Comparison of ENCODE assay signal across 16 cellular contexts in genomic region chr2:54620948-54621347, GRCh38.
A peak's percentile ranks its signal among the peaks of the same experiment; 100 is the strongest.
DNase-seq lines count a peak whose midpoint lies in the region; ATAC-seq, FAIRE-seq and TF ChIP-seq lines count a peak whose summit lies in the region.
"Had no signal": no experiment of that assay in that cellular context is flagged by ENCODE, and none has a peak within 500 bp of the region (broad histone marks: within the 10 kb centered on the region; RNA-seq: fewer than 3 reads in every experiment).

No MANE protein-coding gene starts in this region.

- no peaks in the 10 kb centered on the region for H3K27me3 ChIP-seq in CD4-positive, alpha-beta memory T cell (ENCODE audit: insufficient read depth, low read length)
- no peaks in the 10 kb centered on the region for H3K27me3 ChIP-seq in K562 (ENCODE audit: control insufficient read depth in 2 of 2, insufficient read depth in 2 of 2, low read length in 2 of 2)

- peak overlapping the region; percentile 32 for H3K27ac Mint-ChIP-seq in activated CD4-positive, alpha-beta T cell treated with anti-CD3 and anti-CD28 coated beads, Interleukin-2, amount 10 ng/mL, durations not matched to agents 7 days and 5 days
- H3K27ac Mint-ChIP-seq in CD4-positive, alpha-beta memory T cell, result peak overlapping the region; percentile 4 to 82 (median 41)
- peak overlapping the region; percentile 85 for H3K27ac Mint-ChIP-seq in neural crest cell (ENCODE audit: unreplicated experiment)

- ATAC-seq in K562, result no peak
- ATAC-seq in HG03571 (IDR thresholded peaks at IDR 0.05; ENCODE audit: unreplicated experiment), result no peak
- ATAC-seq: PC-3 had no signal

- no peak overlapping the region for H3K27ac ChIP-seq in CD4-positive, alpha-beta memory T cell (ENCODE audit: low read depth, low read length)
- no peak overlapping the region for H3K27ac ChIP-seq in K562 (ENCODE audit: extremely low read depth, low read depth, low read length)
- H3K27ac ChIP-seq: 22Rv1 had no signal

- TF ChIP-seq EP300 in K562 (IDR thresholded peaks at IDR 0.05; ENCODE audit: low read length), result no peak

- no peaks in the 10 kb centered on the region for H3K27me3 Mint-ChIP-seq in activated CD4-positive, alpha-beta T cell treated with anti-CD3 and anti-CD28 coated beads, Interleukin-2, amount 10 ng/mL, durations not matched to agents 7 days and 5 days
- no peaks in the 10 kb centered on the region for H3K27me3 Mint-ChIP-seq in CD4-positive, alpha-beta memory T cell
- H3K27me3 Mint-ChIP-seq in neural crest cell (ENCODE audit: low read depth), result no peaks in the 10 kb centered on the region

- TF ChIP-seq CTCF in K562 (IDR thresholded peaks at IDR 0.05 in 2 of 3, conservative IDR thresholded peaks at IDR 0.05 in 1 of 3; ENCODE audit: insufficient read depth in 2 of 3, low read depth in 1 of 3, low read length in 3 of 3) (no peak), neural crest cell (conservative IDR thresholded peaks at IDR 0.05) (no peak)

- H3K4me3 ChIP-seq in CD4-positive, alpha-beta memory T cell (ENCODE audit: low read length in 2 of 2), result no peak overlapping the region
- H3K4me3 ChIP-seq in K562, result no peak overlapping the region
- H3K4me3 ChIP-seq: HAP-1 had no signal

- no peak for TF ChIP-seq POLR2A in K562 (conservative IDR thresholded peaks at IDR 0.05)

- no TSS peak for BruUV-seq in K562 (replicated peaks; lab: Mats Ljungman, UMichigan)

- intact Hi-C loops in CD4-positive, alpha-beta memory T cell (cut with micrococcal nuclease), result no loop called here
- intact Hi-C loops in K562 (cut with micrococcal nuclease) (no loop called here), posterior cingulate gyrus (cut with DNase I) (no loop called here)

- FAIRE-seq in K562 (lab: Jason Lieb, UNC), result peak; percentile 58

- in situ Hi-C loops in K562 (cut with MboI), result no loop called here

- no peak overlapping the region for H3K4me2 ChIP-seq in K562 (ENCODE audit: insufficient read depth, low read length)

- no peaks in the 10 kb centered on the region for H3K9me3 ChIP-seq in CD4-positive, alpha-beta memory T cell (ENCODE audit: control insufficient read depth in 1 of 2, low read length in 2 of 2)
- H3K9me3 ChIP-seq in K562 (replicated peaks; ENCODE audit: control insufficient read depth, insufficient read depth, low read depth, low read length), result no peaks in the 10 kb centered on the region
- H3K9me3 ChIP-seq: HAP-1 had no signal

- no peaks in the 10 kb centered on the region for H4K20me1 ChIP-seq in K562 (replicated peaks; ENCODE audit: control insufficient read depth, insufficient read depth, low read length)

- TF ChIP-seq RAD21 in K562 (CRISPR knock-in tag; conservative IDR thresholded peaks at IDR 0.05 in 1 of 2, IDR thresholded peaks at IDR 0.05 in 1 of 2), result no peak

- no peak overlapping the region for H2AFZ ChIP-seq in K562 (ENCODE audit: low read depth, low read length)

- no peak overlapping the region for H3K4me3 Mint-ChIP-seq in activated CD4-positive, alpha-beta T cell treated with anti-CD3 and anti-CD28 coated beads, Interleukin-2, amount 10 ng/mL, durations not matched to agents 7 days and 5 days
- no peak overlapping the region for H3K4me3 Mint-ChIP-seq in CD4-positive, alpha-beta memory T cell
- no peak overlapping the region for H3K4me3 Mint-ChIP-seq in neural crest cell

- H3K36me3 Mint-ChIP-seq in activated CD4-positive, alpha-beta T cell treated with anti-CD3 and anti-CD28 coated beads, Interleukin-2, amount 10 ng/mL, durations not matched to agents 7 days and 5 days (ENCODE audit: low read depth), result peaks cover 80% of the 10 kb centered on the region
- peaks cover 76 to 95% of the 10 kb centered on the region in 2 donors for H3K36me3 Mint-ChIP-seq in CD4-positive, alpha-beta memory T cell
- H3K36me3 Mint-ChIP-seq in neural crest cell (ENCODE audit: low read depth), result peaks cover 38% of the 10 kb centered on the region

- H3K4me1 ChIP-seq in CD4-positive, alpha-beta memory T cell (ENCODE audit: insufficient read depth, low read length), result peaks cover 17% of the 10 kb centered on the region
- peaks cover 0 to 5% of the 10 kb centered on the region in 2 experiments; a peak in 1 of 5 replicates for H3K4me1 ChIP-seq in K562 (replicated peaks in 1 of 2; ENCODE audit: control insufficient read depth in 2 of 2, insufficient read depth in 2 of 2, low read length in 2 of 2)
- H3K4me1 ChIP-seq: HAP-1 had no signal

- CTCF ChIA-PET in activated CD4-positive, alpha-beta T cell treated with anti-CD3 and anti-CD28 coated beads, Interleukin-2, amount 10 ng/mL, durations not matched to agents 7 days and 5 days (lab: Charles Lee), result interaction anchor here (2.2 kb wide), 1 partner anchor 16 kb away, joined by 6 read pairs; no protein-coding TSS in a partner anchor
- CTCF ChIA-PET in CD4-positive, alpha-beta memory T cell (lab: Charles Lee; ENCODE audit: partially characterized antibody), result interaction anchor here (1.3 to 3.3 kb wide), 2 partner anchors 49 to 62 kb away, joined by 3 to 12 read pairs; no protein-coding TSS in a partner anchor
- CTCF ChIA-PET in K562 (lab: Yijun Ruan, JAX; ENCODE audit: low intra/inter-chr PET ratio), result no interaction called here

- no peak overlapping the region for H3K9ac ChIP-seq in K562 (ENCODE audit: insufficient read depth in 1 of 2, low read depth in 2 of 2, low read length in 2 of 2)

- DNase-seq in activated CD4-positive, alpha-beta T cell treated with anti-CD3 and anti-CD28 coated beads, Interleukin-2, amount 10 ng/mL, durations not matched to agents 7 days and 5 days, result no peak
- no peak for DNase-seq in activated CD4-positive, alpha-beta T cell treated with anti-CD3 and anti-CD28 coated beads, Interleukin-2, amount 50 U/mL, for 4 hours
- no peak for DNase-seq in CD4-positive, alpha-beta memory T cell
- no peak for DNase-seq in K562 (ENCODE audit: extremely low read depth in 1 of 4, low spot score in 3 of 4)
- DNase-seq in neural crest cell (ENCODE audit: low read depth, low spot score), result no peak
- DNase-seq in posterior cingulate gyrus, result no peak
- no peak for DNase-seq in NCI-H146 (lab: John Stamatoyannopoulos, UW)
- DNase-seq: DMS153; NCI-H1048; NCI-H2227 treated with DMSO at 0.1 percent for 48 hours; NCI-H526; NK-92 treated with Interleukin-12 subunit alpha and Interleukin-12 subunit beta, amount 100 ng/mL, for 24 hours; PC-3 had no signal

- no peaks in the 10 kb centered on the region for H3K79me2 ChIP-seq in K562 (ENCODE audit: control insufficient read depth, insufficient read depth, low read length)

- WGBS in K562 (ENCODE audit: insufficient coverage, low coverage, missing lambda C conversion rate), result 84% methylated on average over 5 of the region's 5 CpGs

- H3K9me1 ChIP-seq in K562 (ENCODE audit: control insufficient read depth, insufficient read depth, low read length), result no peaks in the 10 kb centered on the region

- no peaks in the 10 kb centered on the region for H3K9me3 Mint-ChIP-seq in activated CD4-positive, alpha-beta T cell treated with anti-CD3 and anti-CD28 coated beads, Interleukin-2, amount 10 ng/mL, durations not matched to agents 7 days and 5 days
- peaks cover 0 to 2% (median 0%) of the 10 kb centered on the region in 8 donors for H3K9me3 Mint-ChIP-seq in CD4-positive, alpha-beta memory T cell
- no peaks in the 10 kb centered on the region for H3K9me3 Mint-ChIP-seq in neural crest cell

- peaks cover 76% of the 10 kb centered on the region for H3K36me3 ChIP-seq in CD4-positive, alpha-beta memory T cell (ENCODE audit: insufficient read depth, low read length)
- H3K36me3 ChIP-seq in K562 (ENCODE audit: control insufficient read depth, insufficient read depth, low read length), result peaks cover 92% of the 10 kb centered on the region

- H3K4me1 Mint-ChIP-seq in activated CD4-positive, alpha-beta T cell treated with anti-CD3 and anti-CD28 coated beads, Interleukin-2, amount 10 ng/mL, durations not matched to agents 7 days and 5 days, result peaks cover 25% of the 10 kb centered on the region
- peaks cover 17 to 31% (median 22%) of the 10 kb centered on the region in 4 donors for H3K4me1 Mint-ChIP-seq in CD4-positive, alpha-beta memory T cell
- peaks cover 32% of the 10 kb centered on the region for H3K4me1 Mint-ChIP-seq in neural crest cell

- POLR2A ChIA-PET in activated CD4-positive, alpha-beta T cell treated with anti-CD3 and anti-CD28 coated beads, Interleukin-2, amount 10 ng/mL, durations not matched to agents 7 days and 5 days (lab: Charles Lee), result no interaction called here
- POLR2A ChIA-PET in CD4-positive, alpha-beta memory T cell (lab: Charles Lee; ENCODE audit: partially characterized antibody), result interaction anchor here (1.3 kb wide), 1 partner anchor 62 kb away, joined by 5 read pairs; no protein-coding TSS in a partner anchor
- POLR2A ChIA-PET in K562 (lab: Yijun Ruan, JAX), result interaction anchor here (1.3 kb wide), 1 partner anchor 14 kb away, joined by 3 read pairs; no protein-coding TSS in a partner anchor

TF ChIP-seq in K562, 482 proteins besides CTCF, POLR2A, EP300 and RAD21:
- TF ChIP-seq PKNOX1 (IDR thresholded peaks at IDR 0.05), result peak; percentile 88
- 0 out of 2 replicates have a peak, but pooled peaks have one; percentile 40 for TF ChIP-seq HMBOX1 (IDR thresholded peaks at IDR 0.05)
- TF ChIP-seq MAFK (IDR thresholded peaks at IDR 0.05; ENCODE audit: low read length), result no peak

Comparison
In these comparisons a context has a peak if more than half of its experiments do, and no peak if none do; other contexts are left out.
1. H3K27ac Mint-ChIP-seq: peak in every context shown above with its lines; median percentile 85 in neural crest cell; 41 in CD4-positive, alpha-beta memory T cell; 32 in activated CD4-positive, alpha-beta T cell treated with anti-CD3 and anti-CD28 coated beads, Interleukin-2, amount 10 ng/mL, durations not matched to agents 7 days and 5 days.